16 cellular contexts compared by ENCODE assay signal in genomic region chr11:117473692-117474091, GRCh38.
DNase-seq lines count a peak whose midpoint lies in the region; FAIRE-seq and TF ChIP-seq lines count a peak whose summit lies in the region.
"Had no signal": no experiment of that assay in that cellular context is flagged by ENCODE, and none has a peak within 500 bp of the region (broad histone marks: within the 10 kb centered on the region; RNA-seq: fewer than 3 reads in every experiment).

No MANE protein-coding gene starts in this region.

- DNase-seq in DMS153 (lab: John Stamatoyannopoulos, UW) (peak; percentile 96), NCI-H128 (lab: John Stamatoyannopoulos, UW; ENCODE audit: unreplicated experiment) (peak; percentile 70), NCI-H345 treated with DMSO at 0.1 percent for 48 hours (lab: John Stamatoyannopoulos, UW; ENCODE audit: unreplicated experiment) (peak; percentile 93), bronchial epithelial cell (ENCODE audit: low read depth) (peak; percentile 22), NCI-H446 treated with DMSO at 0.1 percent for 48 hours (lab: John Stamatoyannopoulos, UW) (no peak), ureter (ENCODE audit: low spot score) (no peak), osteocyte (ENCODE audit: extremely low spot score, unreplicated experiment) (no peak), cerebellar nuclear complex (lab: John Stamatoyannopoulos, UW) (no peak)
- DNase-seq: activated CD4-positive, alpha-beta T cell treated with anti-CD3 and anti-CD28 coated beads, Interleukin-2, amount 50 U/mL, for 4 hours; adrenal gland; KG1; nephron progenitor cell; T-helper 9 cell had no signal

- no peak for FAIRE-seq in bronchial epithelial cell (lab: Jason Lieb, UNC)

- peaks cover 21% of the 10 kb centered on the region for H3K27me3 Mint-ChIP-seq in osteocyte (ENCODE audit: unreplicated experiment)

- no peaks in the 10 kb centered on the region for H3K36me3 ChIP-seq in bronchial epithelial cell (ENCODE audit: control insufficient read depth, insufficient read depth, low read length)
- H3K36me3 ChIP-seq: adrenal gland, suprapubic skin had no signal

- no peaks in the 10 kb centered on the region for H3K9me3 Mint-ChIP-seq in osteocyte (ENCODE audit: unreplicated experiment)
- H3K9me3 Mint-ChIP-seq: memory B cell, nephron progenitor cell had no signal

- no peak overlapping the region for H3K4me3 Mint-ChIP-seq in osteocyte (ENCODE audit: unreplicated experiment)
- H3K4me3 Mint-ChIP-seq: memory B cell, nephron progenitor cell had no signal

- no peak overlapping the region for H3K4me3 ChIP-seq in bronchial epithelial cell (ENCODE audit: low read depth, low read length)
- H3K4me3 ChIP-seq: adrenal gland, gastroesophageal sphincter, suprapubic skin had no signal

- TF ChIP-seq CTCF in bronchial epithelial cell (IDR thresholded peaks at IDR 0.05; ENCODE audit: insufficient read depth, low read length, severe bottlenecking) (no peak), osteocyte (IDR thresholded peaks at IDR 0.05) (no peak)

- no peaks in the 10 kb centered on the region for H3K4me1 Mint-ChIP-seq in osteocyte (ENCODE audit: unreplicated experiment)
- H3K4me1 Mint-ChIP-seq: memory B cell had no signal

- no peak overlapping the region for H3K27ac Mint-ChIP-seq in osteocyte (ENCODE audit: unreplicated experiment)
- H3K27ac Mint-ChIP-seq: memory B cell, nephron progenitor cell had no signal

- no peaks in the 10 kb centered on the region for H3K36me3 Mint-ChIP-seq in osteocyte (ENCODE audit: unreplicated experiment)
- H3K36me3 Mint-ChIP-seq: memory B cell had no signal

- peaks cover 1% of the 10 kb centered on the region for H3K27me3 ChIP-seq in bronchial epithelial cell (ENCODE audit: control insufficient read depth, insufficient read depth, low read length)
- H3K27me3 ChIP-seq: adrenal gland had no signal

Comparison
In these comparisons a context has a peak if more than half of its experiments do, and no peak if none do; other contexts are left out.
1. DNase-seq: peak in DMS153 (single experiment), NCI-H128 (single experiment), NCI-H345 treated with DMSO at 0.1 percent for 48 hours (single experiment) and bronchial epithelial cell (single experiment); none in NCI-H446 treated with DMSO at 0.1 percent for 48 hours (single experiment), ureter (single experiment), osteocyte (single experiment) and cerebellar nuclear complex (0 of 2).